24 cellular contexts compared by ENCODE assay signal in the genomic region with DNA sequence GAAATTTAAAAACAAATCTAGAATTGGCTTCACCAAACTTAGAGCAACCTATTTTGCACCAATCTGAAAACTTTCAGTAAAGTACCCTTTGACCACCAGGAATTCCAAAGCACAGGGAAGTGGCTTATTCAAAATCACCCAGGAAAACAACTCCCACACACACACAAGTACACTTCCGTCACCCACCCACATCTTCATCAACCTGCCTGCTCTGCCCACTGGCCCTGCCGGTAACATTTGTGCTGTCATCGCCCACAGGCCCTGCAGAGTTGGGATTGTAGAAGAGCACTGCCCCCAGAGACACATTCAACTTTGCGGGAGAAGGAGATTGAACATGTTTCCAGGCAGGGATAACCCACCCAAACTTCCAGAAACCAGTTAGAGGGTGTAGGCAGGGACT. TPM values are rescaled to one million over a fixed set of nuclear protein-coding genes. Genes with fewer than 3 reads are reported as not detected.
DNase-seq lines count a peak whose midpoint lies in the region; ATAC-seq lines count a peak whose summit lies in the region.
"Had no signal": no experiment of that assay in that cellular context is flagged by ENCODE, and none has a peak within 500 bp of the region (broad histone marks: within the 10 kb centered on the region; RNA-seq: fewer than 3 reads in every experiment).

No MANE protein-coding gene starts in this region.

- H3K27me3 Mint-ChIP-seq in T-helper 2 cell treated with Interferon-gamma antibody and Interleukin-4, amounts not matched to agents 5 μg/mL and 100 μg/mL, for 36 hours (ENCODE audit: low read depth) = peaks cover 19% of the 10 kb centered on the region
- no peaks in the 10 kb centered on the region for H3K27me3 Mint-ChIP-seq in CD4-positive, alpha-beta memory T cell
- no peaks in the 10 kb centered on the region for H3K27me3 Mint-ChIP-seq in activated T-helper 17 cell treated with anti-CD3 and anti-CD28 coated beads, Interleukin-2, amount 50 U/mL, for 72 hours
- H3K27me3 Mint-ChIP-seq in naive thymus-derived CD8-positive, alpha-beta T cell = no peaks in the 10 kb centered on the region

- H3K36me3 Mint-ChIP-seq in T-helper 2 cell treated with Interferon-gamma antibody and Interleukin-4, amounts not matched to agents 5 μg/mL and 100 μg/mL, for 36 hours (ENCODE audit: low read depth) = no peaks in the 10 kb centered on the region
- no peaks in the 10 kb centered on the region for H3K36me3 Mint-ChIP-seq in CD4-positive, alpha-beta memory T cell
- H3K36me3 Mint-ChIP-seq in activated T-helper 17 cell treated with anti-CD3 and anti-CD28 coated beads, Interleukin-2, amount 50 U/mL, for 72 hours (ENCODE audit: low read depth) = no peaks in the 10 kb centered on the region
- no peaks in the 10 kb centered on the region for H3K36me3 Mint-ChIP-seq in naive thymus-derived CD8-positive, alpha-beta T cell

- peaks cover 19% of the 10 kb centered on the region for H3K4me1 ChIP-seq in CD4-positive, alpha-beta memory T cell (ENCODE audit: insufficient read depth, low read length)
- H3K4me1 ChIP-seq: Caco-2 had no signal

- no peaks in the 10 kb centered on the region for H3K27me3 ChIP-seq in CD4-positive, alpha-beta memory T cell (ENCODE audit: insufficient read depth, low read length)

- H3K36me3 ChIP-seq in CD4-positive, alpha-beta memory T cell (ENCODE audit: insufficient read depth, low read length) = no peaks in the 10 kb centered on the region

- H3K27ac ChIP-seq in CD4-positive, alpha-beta memory T cell (ENCODE audit: low read depth, low read length) = no peak overlapping the region

- intact Hi-C loops in CD4-positive, alpha-beta memory T cell (cut with micrococcal nuclease) = no loop called here

- no peaks in the 10 kb centered on the region for H3K9me3 ChIP-seq in CD4-positive, alpha-beta memory T cell (ENCODE audit: control insufficient read depth in 1 of 2, low read length in 2 of 2)
- H3K9me3 ChIP-seq: Caco-2 had no signal

- no peak overlapping the region for H3K4me3 Mint-ChIP-seq in T-helper 2 cell treated with Interferon-gamma antibody and Interleukin-4, amounts not matched to agents 5 μg/mL and 100 μg/mL, for 36 hours
- peak overlapping the region in 7 of 8 donors; percentile 3 to 80 (median 38) for H3K4me3 Mint-ChIP-seq in CD4-positive, alpha-beta memory T cell
- H3K4me3 Mint-ChIP-seq in activated T-helper 17 cell treated with anti-CD3 and anti-CD28 coated beads, Interleukin-2, amount 50 U/mL, for 72 hours = peak overlapping the region; percentile 56
- H3K4me3 Mint-ChIP-seq in naive thymus-derived CD8-positive, alpha-beta T cell = peak overlapping the region in 7 of 10 donors; percentile 13 to 49 (median 24)
- H3K4me3 Mint-ChIP-seq: B cell, nephron had no signal

- H3K4me1 Mint-ChIP-seq in T-helper 2 cell treated with Interferon-gamma antibody and Interleukin-4, amounts not matched to agents 5 μg/mL and 100 μg/mL, for 36 hours (ENCODE audit: low read depth) = peaks cover 9% of the 10 kb centered on the region
- peaks cover 14 to 40% (median 23%) of the 10 kb centered on the region in 4 donors for H3K4me1 Mint-ChIP-seq in CD4-positive, alpha-beta memory T cell
- H3K4me1 Mint-ChIP-seq in activated T-helper 17 cell treated with anti-CD3 and anti-CD28 coated beads, Interleukin-2, amount 50 U/mL, for 72 hours = peaks cover 11% of the 10 kb centered on the region
- peaks cover 7 to 32% (median 22%) of the 10 kb centered on the region in 4 donors for H3K4me1 Mint-ChIP-seq in naive thymus-derived CD8-positive, alpha-beta T cell

- no peak overlapping the region for H3K27ac Mint-ChIP-seq in T-helper 2 cell treated with Interferon-gamma antibody and Interleukin-4, amounts not matched to agents 5 μg/mL and 100 μg/mL, for 36 hours
- peak overlapping the region in 5 of 7 donors; percentile 6 to 79 (median 76) for H3K27ac Mint-ChIP-seq in CD4-positive, alpha-beta memory T cell
- H3K27ac Mint-ChIP-seq in activated T-helper 17 cell treated with anti-CD3 and anti-CD28 coated beads, Interleukin-2, amount 50 U/mL, for 72 hours = peak overlapping the region; percentile 59
- peak overlapping the region in 8 of 10 donors; percentile 15 to 80 (median 30) for H3K27ac Mint-ChIP-seq in naive thymus-derived CD8-positive, alpha-beta T cell
- H3K27ac Mint-ChIP-seq: B cell, nephron, progenitor cell of endocrine pancreas had no signal

- DNase-seq in T-helper 2 cell treated with Interferon-gamma antibody and Interleukin-4, amounts not matched to agents 5 μg/mL and 100 μg/mL, for 36 hours (ENCODE audit: low spot score) = peak; percentile 25
- DNase-seq in T-helper 2 cell (no peak), AG20443 (ENCODE audit: low spot score) (no peak), D341Med (ENCODE audit: low spot score) (no peak)
- DNase-seq in CD4-positive, alpha-beta memory T cell = no peak
- no peak for DNase-seq in naive thymus-derived CD8-positive, alpha-beta T cell
- DNase-seq: 8988T; activated effector memory CD4-positive, alpha-beta T cell treated with anti-CD3 and anti-CD28 coated beads, Interleukin-2, amount 50 U/mL, for 16 hours; Caco-2; KG1; left colon; MV-4-11; NCI-H1694 treated with DMSO at 0.1 percent for 48 hours; OCI-M1; SHP77; substantia nigra; SW 1271 had no signal

- H3K9me3 Mint-ChIP-seq in T-helper 2 cell treated with Interferon-gamma antibody and Interleukin-4, amounts not matched to agents 5 μg/mL and 100 μg/mL, for 36 hours = no peaks in the 10 kb centered on the region
- H3K9me3 Mint-ChIP-seq in CD4-positive, alpha-beta memory T cell = no peaks in the 10 kb centered on the region
- H3K9me3 Mint-ChIP-seq in activated T-helper 17 cell treated with anti-CD3 and anti-CD28 coated beads, Interleukin-2, amount 50 U/mL, for 72 hours = no peaks in the 10 kb centered on the region
- no peaks in the 10 kb centered on the region for H3K9me3 Mint-ChIP-seq in naive thymus-derived CD8-positive, alpha-beta T cell
- H3K9me3 Mint-ChIP-seq: nephron had no signal

- POLR2A ChIA-PET in CD4-positive, alpha-beta memory T cell (lab: Charles Lee; ENCODE audit: partially characterized antibody) = interaction anchor here (1.2 to 3.7 kb wide), 2 partner anchors 20 to 37 kb away, joined by 3 to 20 read pairs; partner anchors contain the start of gene SCML4
- POLR2A ChIA-PET in naive thymus-derived CD8-positive, alpha-beta T cell (lab: Charles Lee) = interaction anchor here (1.2 kb wide), 1 partner anchor 113 kb away, joined by 4 read pairs; no protein-coding TSS in a partner anchor

- H3K4me3 ChIP-seq in CD4-positive, alpha-beta memory T cell (ENCODE audit: low read length in 2 of 2) = no peak overlapping the region

- peak; percentile 36 for ATAC-seq in activated T-helper 17 cell treated with anti-CD3 and anti-CD28 coated beads, Interleukin-2, amount 50 U/mL, for 72 hours (replicated peaks)
- peak in 1 of 2 donors; percentile 38 for ATAC-seq in naive thymus-derived CD8-positive, alpha-beta T cell
- ATAC-seq in HG03432 (IDR thresholded peaks at IDR 0.05; ENCODE audit: unreplicated experiment) = no peak
- ATAC-seq: left colon had no signal

- CTCF ChIA-PET in CD4-positive, alpha-beta memory T cell (lab: Charles Lee; ENCODE audit: partially characterized antibody) = interaction anchor here (1.4 to 2.5 kb wide), 6 partner anchors 20 to 140 kb away, joined by 3 to 23 read pairs (median 6); partner anchors contain the start of gene SCML4

RNA-seq across cellular contexts. Expression of gene SCML4, which starts 19.3 kb away (rescaled TPM):
- total RNA-seq in CD4-positive, alpha-beta memory T cell = 10 to 100 TPM; 85.2 to 90.2 TPM
- 100 to 1,000 TPM in 1 of 2 donors, 10 to 100 TPM in 1; 78.9 to 105 TPM for polyA plus RNA-seq in CD4-positive, alpha-beta memory T cell
- 1 to 10 TPM; 2.6 to 3.9 TPM for total RNA-seq in activated T-helper 17 cell treated with anti-CD3 and anti-CD28 coated beads, Interleukin-2, amount 50 U/mL, for 72 hours
- 10 to 100 TPM; 80.9 to 81.5 TPM for total RNA-seq in naive thymus-derived CD8-positive, alpha-beta T cell
- polyA plus RNA-seq in naive thymus-derived CD8-positive, alpha-beta T cell = 100 to 1,000 TPM in 1 of 3 donors, 10 to 100 TPM in 2; 56.4 to 119 (median 68.6) TPM
- total RNA-seq: H1, skeletal muscle tissue had no signal
- polyA plus RNA-seq: H1 had no signal

Comparison
In these comparisons a context has a peak if more than half of its experiments do, and no peak if none do; other contexts are left out.
1. RNA of gene SCML4, which starts 19.3 kb away (total RNA-seq): 85.2 to 90.2 TPM in CD4-positive, alpha-beta memory T cell and 80.9 to 81.5 TPM in naive thymus-derived CD8-positive, alpha-beta T cell; 2.6 to 3.9 TPM in activated T-helper 17 cell treated with anti-CD3 and anti-CD28 coated beads, Interleukin-2, amount 50 U/mL, for 72 hours; every median in the first group is over 10 times any median in the second.